In genomic region chr19:488505-489417, GRCh38 we compare ENCODE assay signal across 8 cellular contexts.
DNase-seq lines count a peak whose midpoint lies in the region; ATAC-seq and TF ChIP-seq lines count a peak whose summit lies in the region.

No MANE protein-coding gene starts in this region.

- H3K4me1 ChIP-seq in OCI-LY1 (ENCODE audit: insufficient read depth, low read length, severe bottlenecking) (peaks cover 8% of the 10 kb centered on the region), mucosa of rectum (ENCODE audit: control insufficient read depth in 2 of 2, insufficient read depth in 2 of 2, low read length in 2 of 2) (peaks cover 0 to 3% of the 10 kb centered on the region in 2 donors)

- no peaks in the 10 kb centered on the region for H3F3A ChIP-seq in OCI-LY1 (ENCODE audit: insufficient read depth, low read length)

- peak overlapping the region; percentile 89 for H3K4me3 ChIP-seq in OCI-LY1 (ENCODE audit: low read depth, low read length, poor library complexity, severe bottlenecking)
- H3K4me3 ChIP-seq in mucosa of rectum (ENCODE audit: low read length in 2 of 2) = peak overlapping the region; percentile 76 to 82

- DNase-seq in COLO829 (ENCODE audit: low spot score) = peak; percentile 82
- DNase-seq in HuH-7.5 (ENCODE audit: low spot score) = peak; percentile 99
- peak; percentile 91 for DNase-seq in activated T-cell treated with anti-CD3 and anti-CD28 coated beads for 24 hours (ENCODE audit: low read depth)
- peak; percentile 64 for DNase-seq in epithelial cell of prostate (ENCODE audit: low read depth, low spot score)
- peak; percentile 91 for DNase-seq in stimulated activated CD8-positive, alpha-beta memory T cell treated with anti-CD3 and anti-CD28 coated beads, Interleukin-4, amount 100 ng/mL, for 24 hours (ENCODE audit: low read depth)

- no peak for TF ChIP-seq CTCF in OCI-LY1 (IDR thresholded peaks at IDR 0.05; ENCODE audit: low read length)

- H3K79me2 ChIP-seq in OCI-LY1 (ENCODE audit: insufficient read depth, low read length) = no peaks in the 10 kb centered on the region

- H3K27me3 ChIP-seq in OCI-LY1 (ENCODE audit: insufficient read depth, low read length) (no peaks in the 10 kb centered on the region), mucosa of rectum (ENCODE audit: control insufficient read depth in 2 of 2, insufficient read depth in 2 of 2, low read length in 2 of 2) (peaks cover 11 to 13% of the 10 kb centered on the region in 2 donors)

- H3K9me2 ChIP-seq in OCI-LY1 (ENCODE audit: low read depth, low read length) = no peaks in the 10 kb centered on the region

- peak overlapping the region; percentile 96 for H3K9ac ChIP-seq in OCI-LY1 (ENCODE audit: low read length)
- peak overlapping the region; percentile 68 to 87 for H3K9ac ChIP-seq in mucosa of rectum (ENCODE audit: low read depth in 1 of 2, low read length in 2 of 2)

- no peaks in the 10 kb centered on the region for H4K20me1 ChIP-seq in OCI-LY1 (ENCODE audit: insufficient read depth, low read length)

- no peaks in the 10 kb centered on the region for H3K9me3 ChIP-seq in OCI-LY1 (ENCODE audit: low read length)
- H3K9me3 ChIP-seq in mucosa of rectum (ENCODE audit: control insufficient read depth in 2 of 2, low read length in 2 of 2) = no peaks in the 10 kb centered on the region

- H3K36me3 ChIP-seq in OCI-LY1 (ENCODE audit: insufficient read depth, low read length) = no peaks in the 10 kb centered on the region; the same call in 1 of the 2 replicates
- no peaks in the 10 kb centered on the region for H3K36me3 ChIP-seq in mucosa of rectum (ENCODE audit: control insufficient read depth in 2 of 2, insufficient read depth in 2 of 2, low read length in 2 of 2)

- H3K4me2 ChIP-seq in OCI-LY1 (ENCODE audit: low read length) = peak overlapping the region; percentile 93

- peak overlapping the region; percentile 11 for H3K27ac ChIP-seq in OCI-LY1 (ENCODE audit: low read depth, low read length, poor library complexity, severe bottlenecking)
- H3K27ac ChIP-seq in epithelial cell of prostate = peak overlapping the region; percentile 88
- peak overlapping the region; percentile 87 to 88 for H3K27ac ChIP-seq in mucosa of rectum (ENCODE audit: low read depth in 2 of 2, low read length in 2 of 2)

- no peak overlapping the region for H2AFZ ChIP-seq in OCI-LY1 (ENCODE audit: low read length)

- peak; percentile 84 for ATAC-seq in GM21423 (IDR thresholded peaks at IDR 0.05; ENCODE audit: unreplicated experiment)

Comparison
In these comparisons a context has a peak if more than half of its experiments do, and no peak if none do; other contexts are left out.
1. Peak in every context shown above with its lines: DNase-seq, ATAC-seq, H3K4me3 ChIP-seq and H3K27ac ChIP-seq.
2. H3K27ac ChIP-seq: peak in every context shown above with its lines; median percentile 88 in epithelial cell of prostate; 88 in mucosa of rectum; 11 in OCI-LY1.